In genomic region chr2:237061356-237061755, GRCh38 we compare ENCODE assay signal across 13 cellular contexts. TPM values are rescaled to one million over a fixed set of nuclear protein-coding genes. Genes with fewer than 3 reads are reported as not detected.
DNase-seq lines count a peak whose midpoint lies in the region; ATAC-seq and TF ChIP-seq lines count a peak whose summit lies in the region.
"Had no signal": no experiment of that assay in that cellular context is flagged by ENCODE, and none has a peak within 500 bp of the region (broad histone marks: within the 10 kb centered on the region; RNA-seq: fewer than 3 reads in every experiment).

No MANE protein-coding gene starts in this region.

- in situ Hi-C loops in IMR-90 (cut with MboI; ENCODE audit: low sequenced_read_pairs) = loop anchor here (10.0 kb wide), 1 partner anchor 1277 kb away; no protein-coding TSS in a partner anchor
- in situ Hi-C loops in GM23248 (cut with MboI) = loop anchor here (5.0 to 10.0 kb wide), 2 partner anchors 709 to 1287 kb away; no protein-coding TSS in a partner anchor

- ATAC-seq in IMR-90 (ENCODE audit: low read depth) (no peak), omental fat pad (ENCODE audit: low FRiP score) (peak; percentile 11), HG03442 (IDR thresholded peaks at IDR 0.05; ENCODE audit: unreplicated experiment) (no peak)
- ATAC-seq: CD8-positive, alpha-beta T cell had no signal

- H2AK9ac ChIP-seq in IMR-90 (replicated peaks; ENCODE audit: low read depth, low read length, poor library complexity) = peak overlapping the region; percentile 35

- H4K5ac ChIP-seq in IMR-90 (ENCODE audit: low read depth, low read length) = no peak overlapping the region

- H3K36me3 ChIP-seq in DOHH2 (ENCODE audit: control insufficient read depth, low read length) (peaks cover 11% of the 10 kb centered on the region), IMR-90 (ENCODE audit: control insufficient read depth, insufficient read depth, low read length) (no peaks in the 10 kb centered on the region; the same call in 1 of the 2 replicates), GM23248 (ENCODE audit: low read depth) (no peaks in the 10 kb centered on the region)
- H3K36me3 ChIP-seq: BLaER1, HAP-1 had no signal

- CTCF ChIA-PET in IMR-90 (lab: Yijun Ruan, JAX) = interaction anchor here (0.5 to 1.2 kb wide), 3 partner anchors 549 to 713 kb away, joined by 3 read pairs; no protein-coding TSS in a partner anchor

- no peak overlapping the region for H3K14ac ChIP-seq in IMR-90 (replicated peaks; ENCODE audit: low read depth, low read length)

- H4K91ac ChIP-seq in IMR-90 (ENCODE audit: insufficient read depth, low read depth, low read length) = no peak overlapping the region

- H3K4me3 ChIP-seq in DOHH2 (ENCODE audit: low read length) (no peak overlapping the region), IMR-90 (ENCODE audit: insufficient read depth, low read depth, low read length) (no peak overlapping the region), GM23248 (no peak overlapping the region)
- H3K4me3 ChIP-seq: BLaER1, HAP-1, K562 had no signal

- peaks cover 15% of the 10 kb centered on the region for H3K79me2 ChIP-seq in DOHH2 (ENCODE audit: control insufficient read depth, low read length)
- no peaks in the 10 kb centered on the region for H3K79me2 ChIP-seq in GM23248 (ENCODE audit: insufficient read depth)

- H3K56ac ChIP-seq in IMR-90 (ENCODE audit: extremely low read depth, insufficient read depth, low read length) = no peak overlapping the region

- H2BK5ac ChIP-seq in IMR-90 (ENCODE audit: low read depth, low read length, poor library complexity, severe bottlenecking) = no peak overlapping the region

- H4K8ac ChIP-seq in IMR-90 (ENCODE audit: low read depth in 2 of 2, low read length in 2 of 2) = no peak overlapping the region

- H3K4me1 ChIP-seq in DOHH2 (ENCODE audit: control insufficient read depth, low read length) (peaks cover 52% of the 10 kb centered on the region), IMR-90 (ENCODE audit: control insufficient read depth, insufficient read depth, low read length) (peaks cover 4% of the 10 kb centered on the region; the same call in 1 of the 2 replicates), GM23248 (ENCODE audit: insufficient read depth) (peaks cover 3% of the 10 kb centered on the region; the same call in 1 of the 2 replicates)
- H3K4me1 ChIP-seq: HAP-1 had no signal

- no peaks in the 10 kb centered on the region for H3K9me1 ChIP-seq in IMR-90 (ENCODE audit: insufficient read depth, low read length)

- no peaks in the 10 kb centered on the region for H3K79me1 ChIP-seq in IMR-90 (ENCODE audit: low read depth in 1 of 2, low read length in 2 of 2)

- intact Hi-C loops in IMR-90 (cut with micrococcal nuclease) = loop anchor here (5.0 kb wide), 1 partner anchor 879 kb away; no protein-coding TSS in a partner anchor

- no peak overlapping the region for H3K18ac ChIP-seq in IMR-90 (ENCODE audit: low read depth, low read length)

- no peak overlapping the region for H2AK5ac ChIP-seq in IMR-90 (ENCODE audit: low read depth, low read length)

- WGBS in IMR-90 (ENCODE audit: extremely low coverage in 2 of 2, insufficient read length in 1 of 2), 2 experiments = 80% methylated on average over 2 of the region's 12 CpGs; no CpG with 5 or more reads in 1 of the 2 experiments
- 62 to 63% methylated on average over 12 of the region's 12 CpGs for WGBS in GM23248 (ENCODE audit: low coverage in 1 of 2, low lambda C conversion rate in 2 of 2, missing lambda C conversion rate in 2 of 2), 2 experiments

- 0 out of 2 replicates have a peak, but pooled peaks cover 3% of the 10 kb centered on the region for H3K9me3 ChIP-seq in DOHH2 (ENCODE audit: control insufficient read depth, insufficient read depth, low read length)
- H3K9me3 ChIP-seq in IMR-90 (ENCODE audit: control insufficient read depth, insufficient read depth, low read length) = no peaks in the 10 kb centered on the region
- H3K9me3 ChIP-seq in GM23248 (ENCODE audit: low read depth) = no peaks in the 10 kb centered on the region
- H3K9me3 ChIP-seq: BLaER1, HAP-1 had no signal

- no peak overlapping the region for H2AFZ ChIP-seq in IMR-90 (replicated peaks; ENCODE audit: low read length, poor library complexity)
- H2AFZ ChIP-seq in GM23248 = no peak overlapping the region

- H3K23ac ChIP-seq in IMR-90 (ENCODE audit: low read depth, low read length) = no peak overlapping the region

- H3F3A ChIP-seq in DOHH2 (ENCODE audit: control insufficient read depth, insufficient read depth) = peaks cover 18% of the 10 kb centered on the region
- H3F3A ChIP-seq in GM23248 (ENCODE audit: insufficient read depth) = no peaks in the 10 kb centered on the region

- no peak overlapping the region for H3K4ac ChIP-seq in IMR-90 (ENCODE audit: low read depth, low read length)

- TF ChIP-seq CTCF in DOHH2 (IDR thresholded peaks at IDR 0.05; ENCODE audit: low read depth, low read length, poor library complexity, severe bottlenecking) (no peak), IMR-90 (conservative IDR thresholded peaks at IDR 0.05; ENCODE audit: low read depth, low read length) (no peak), VCaP (conservative IDR thresholded peaks at IDR 0.05) (no peak), omental fat pad (IDR thresholded peaks at IDR 0.05) (no peak)

- no TSS peak for BruUV-seq in IMR-90 (replicated peaks; lab: Mats Ljungman, UMichigan)

- H3K9ac ChIP-seq in IMR-90 (ENCODE audit: low read depth, low read length) (no peak overlapping the region), GM23248 (no peak overlapping the region)
- H3K9ac ChIP-seq: BLaER1 had no signal

- no peak overlapping the region for H2BK15ac ChIP-seq in IMR-90 (ENCODE audit: low read depth, low read length)

- H3K4me2 ChIP-seq in DOHH2 (ENCODE audit: low read length) (peak overlapping the region; percentile 100; the same call in 1 of the 2 replicates), IMR-90 (ENCODE audit: low read depth, low read length) (no peak overlapping the region), GM23248 (ENCODE audit: unreplicated experiment) (no peak overlapping the region)
- H3K4me2 ChIP-seq: BLaER1 had no signal

- H3K27ac ChIP-seq in DOHH2 (ENCODE audit: low read depth, low read length) = no peak overlapping the region
- H3K27ac ChIP-seq in IMR-90 (ENCODE audit: insufficient read depth, low read length) = no peak overlapping the region
- H3K27ac ChIP-seq in VCaP = peak overlapping the region; percentile 45; the same call in 1 of the 2 replicates
- no peak overlapping the region for H3K27ac ChIP-seq in GM23248
- H3K27ac ChIP-seq: BLaER1 had no signal

- H3K9me2 ChIP-seq in DOHH2 (replicated peaks; ENCODE audit: control insufficient read depth, low read length) (no peaks in the 10 kb centered on the region), GM23248 (ENCODE audit: insufficient read depth) (no peaks in the 10 kb centered on the region)

- no peak for TF ChIP-seq POLR2A in IMR-90 (IDR thresholded peaks at IDR 0.05; ENCODE audit: low read depth, low read length)

- H2BK20ac ChIP-seq in IMR-90 (ENCODE audit: low read depth, low read length) = no peak overlapping the region

- dilution Hi-C loops in IMR-90 (cut with HindIII; ENCODE audit: low sequenced_read_pairs, unreplicated experiment) = no loop called here

- no peak overlapping the region for H2BK120ac ChIP-seq in IMR-90 (ENCODE audit: low read depth, low read length)

- DNase-seq in IMR-90 = no peak
- no peak for DNase-seq in omental fat pad (ENCODE audit: low spot score)
- DNase-seq in NCI-H2227 (lab: John Stamatoyannopoulos, UW; ENCODE audit: unreplicated experiment) = no peak
- DNase-seq in GM23248 = no peak
- DNase-seq in NCI-H146 treated with DMSO at 0.1 percent for 48 hours (lab: John Stamatoyannopoulos, UW; ENCODE audit: unreplicated experiment) = no peak
- DNase-seq: SIG-M5 had no signal

- POLR2A ChIA-PET in IMR-90 (lab: Charles Lee; ENCODE audit: unreplicated experiment) = no interaction called here

- H3K27me3 ChIP-seq in DOHH2 (ENCODE audit: control insufficient read depth, low read length) (no peaks in the 10 kb centered on the region), IMR-90 (ENCODE audit: control insufficient read depth, insufficient read depth, low read length) (0 out of 2 replicates have a peak, but pooled peaks cover 2% of the 10 kb centered on the region), GM23248 (replicated peaks; ENCODE audit: insufficient read depth) (no peaks in the 10 kb centered on the region)
- H3K27me3 ChIP-seq: BLaER1 had no signal

- H4K20me1 ChIP-seq in DOHH2 (ENCODE audit: control insufficient read depth, insufficient read depth, low read depth, low read length) = no peaks in the 10 kb centered on the region
- H4K20me1 ChIP-seq in IMR-90 (ENCODE audit: insufficient read depth, low read length) = no peaks in the 10 kb centered on the region
- no peaks in the 10 kb centered on the region for H4K20me1 ChIP-seq in GM23248 (ENCODE audit: insufficient read depth)
- H4K20me1 ChIP-seq: BLaER1 had no signal

- no peak for TF ChIP-seq RAD21 in IMR-90 (IDR thresholded peaks at IDR 0.05; ENCODE audit: low read length)

TF ChIP-seq in IMR-90, 13 proteins besides CTCF, POLR2A, EP300 and RAD21 (continues in another document):
- TF ChIP-seq NFE2L2 (IDR thresholded peaks at IDR 0.05; ENCODE audit: low read depth, low read length) (no peak), MAZ (IDR thresholded peaks at IDR 0.05; ENCODE audit: borderline replicate concordance, low read depth, low read length) (no peak), MXI1 (IDR thresholded peaks at IDR 0.05; ENCODE audit: borderline replicate concordance, low read depth, low read length) (no peak), SMC3 (IDR thresholded peaks at IDR 0.05; ENCODE audit: low read depth, low read length) (no peak), CHD1 (IDR thresholded peaks at IDR 0.05; ENCODE audit: low read depth, low read length) (no peak), BHLHE40 (IDR thresholded peaks at IDR 0.05; ENCODE audit: low read depth, low read length) (no peak), CEBPB (IDR thresholded peaks at IDR 0.05; ENCODE audit: low read depth, low read length) (no peak), RFX5 (IDR thresholded peaks at IDR 0.05; ENCODE audit: low read depth, low read length) (no peak)

RNA-seq across cellular contexts. Expression of gene COPS8, which starts 24.3 kb away (rescaled TPM):
- 47.0 and 61.4 TPM in 2 replicates for total RNA-seq in IMR-90 (2012; rRNA removed)
- 58.5 and 64.9 TPM in 2 replicates for polyA plus RNA-seq in IMR-90 (2012; rRNA removed)
- 24.6 and 26.5 TPM in 2 replicates for polyA plus RNA-seq in IMR-90 (2012; cell fraction: cytosol; rRNA removed)
- 5.9 and 48.0 TPM in 2 replicates for polyA plus RNA-seq in IMR-90 (2012; cell fraction: nucleus; rRNA removed; ENCODE audit: low replicate concordance)
- 100 to 1,000 TPM in 1 of 4 donors, 10 to 100 TPM in 3; 76.4 to 105 (median 90.5) TPM for total RNA-seq in omental fat pad
- 145 and 148 TPM in 2 replicates for total RNA-seq in GM23248 (2014; rRNA removed; shearing (Covaris generic))
- 164 and 168 TPM in 2 replicates for polyA plus RNA-seq in GM23248 (2016; fragmentation: Nextera tagmentation; extraction: Ambion mirVana)
